ENCODE assay signal across 1 cellular context in the genomic region with DNA sequence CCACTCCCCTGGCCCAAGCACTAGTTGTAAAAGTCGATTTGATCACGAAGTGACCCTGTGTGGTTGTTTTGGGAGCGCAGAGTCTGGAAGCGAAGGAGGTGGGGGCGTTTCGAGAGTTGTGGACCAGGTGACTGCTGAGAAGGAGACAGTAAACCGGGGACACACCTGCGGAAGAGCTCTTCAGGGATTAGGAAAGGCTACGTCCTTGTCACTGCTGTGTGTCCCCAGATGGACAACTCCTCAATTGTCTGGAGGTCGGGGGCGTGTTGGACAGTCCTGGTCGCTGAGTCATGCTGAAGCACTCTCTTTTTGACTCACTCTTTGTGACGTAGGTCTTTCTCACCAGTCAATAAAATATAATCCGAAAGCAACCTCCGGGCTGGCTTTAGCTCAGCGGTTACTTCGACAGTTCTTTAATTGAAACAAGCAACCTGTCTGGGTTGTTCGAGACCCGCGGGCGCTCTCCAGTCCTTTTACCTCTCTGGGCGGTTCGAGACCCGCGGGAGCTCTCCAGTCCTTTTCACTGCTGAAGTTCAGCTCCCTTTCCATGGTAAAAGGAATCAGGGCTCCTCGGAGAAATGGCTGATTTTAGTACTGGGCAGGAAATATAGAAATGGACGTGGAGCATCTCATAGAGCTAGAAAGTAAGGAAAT.
A peak's percentile ranks its signal among the peaks of the same experiment; 100 is the strongest.
TF ChIP-seq lines count a peak whose summit lies in the region.

No MANE protein-coding gene starts in this region.

TF ChIP-seq in HepG2, 621 proteins besides CTCF, POLR2A, EP300 and RAD21 (continued from another document and continues in another):
- TF ChIP-seq ZHX2 (IDR thresholded peaks at IDR 0.05; ENCODE audit: low read depth), result no peak; the same call in 1 of the 2 replicates
- no peak for TF ChIP-seq ZHX2 (CRISPR knock-in tag; IDR thresholded peaks at IDR 0.05; ENCODE audit: borderline replicate concordance)
- TF ChIP-seq HOXA7 (CRISPR knock-in tag; IDR thresholded peaks at IDR 0.05), result no peak
- TF ChIP-seq SALL2 (CRISPR knock-in tag; IDR thresholded peaks at IDR 0.05), result peak; percentile 75; the same call in 1 of the 2 replicates
- TF ChIP-seq SMYD3 (CRISPR knock-in tag; IDR thresholded peaks at IDR 0.05), result no peak
- peak; percentile 48 for TF ChIP-seq PHF5A (CRISPR knock-in tag; IDR thresholded peaks at IDR 0.05; ENCODE audit: low read depth, unreplicated experiment)
- TF ChIP-seq ZNF740 (CRISPR knock-in tag; IDR thresholded peaks at IDR 0.05), result no peak
- TF ChIP-seq MEF2D (CRISPR knock-in tag; IDR thresholded peaks at IDR 0.05), result no peak
- no peak for TF ChIP-seq ZNF337 (CRISPR knock-in tag; IDR thresholded peaks at IDR 0.05; ENCODE audit: borderline replicate concordance, low read depth)
- TF ChIP-seq RBAK (CRISPR knock-in tag; IDR thresholded peaks at IDR 0.05), result no peak
- no peak for TF ChIP-seq PREB (CRISPR knock-in tag; IDR thresholded peaks at IDR 0.05)
- 0 out of 2 replicates have a peak, but pooled peaks have one; percentile 63 for TF ChIP-seq ZNF414 (CRISPR knock-in tag; IDR thresholded peaks at IDR 0.05)
- peak; percentile 81 for TF ChIP-seq NR2F2 (IDR thresholded peaks at IDR 0.05; ENCODE audit: borderline replicate concordance, low read depth)
- TF ChIP-seq ZBTB38 (CRISPR knock-in tag; IDR thresholded peaks at IDR 0.05), result no peak
- no peak; the same call in 1 of the 2 replicates for TF ChIP-seq NCOR1 (IDR thresholded peaks at IDR 0.05; ENCODE audit: borderline replicate concordance, low read length)
- TF ChIP-seq NCOA1 (CRISPR knock-in tag; IDR thresholded peaks at IDR 0.05), result no peak
- TF ChIP-seq TP53 (CRISPR knock-in tag; conservative IDR thresholded peaks at IDR 0.05), result 0 out of 2 replicates have a peak, but pooled peaks have one; percentile 49
- no peak for TF ChIP-seq ZNF142 (CRISPR knock-in tag; IDR thresholded peaks at IDR 0.05)
- TF ChIP-seq ZNF20 (CRISPR knock-in tag; IDR thresholded peaks at IDR 0.05), result no peak
- peak; percentile 81; the same call in 1 of the 2 replicates for TF ChIP-seq POGK (CRISPR knock-in tag; conservative IDR thresholded peaks at IDR 0.05)
- TF ChIP-seq, protein P1, sequence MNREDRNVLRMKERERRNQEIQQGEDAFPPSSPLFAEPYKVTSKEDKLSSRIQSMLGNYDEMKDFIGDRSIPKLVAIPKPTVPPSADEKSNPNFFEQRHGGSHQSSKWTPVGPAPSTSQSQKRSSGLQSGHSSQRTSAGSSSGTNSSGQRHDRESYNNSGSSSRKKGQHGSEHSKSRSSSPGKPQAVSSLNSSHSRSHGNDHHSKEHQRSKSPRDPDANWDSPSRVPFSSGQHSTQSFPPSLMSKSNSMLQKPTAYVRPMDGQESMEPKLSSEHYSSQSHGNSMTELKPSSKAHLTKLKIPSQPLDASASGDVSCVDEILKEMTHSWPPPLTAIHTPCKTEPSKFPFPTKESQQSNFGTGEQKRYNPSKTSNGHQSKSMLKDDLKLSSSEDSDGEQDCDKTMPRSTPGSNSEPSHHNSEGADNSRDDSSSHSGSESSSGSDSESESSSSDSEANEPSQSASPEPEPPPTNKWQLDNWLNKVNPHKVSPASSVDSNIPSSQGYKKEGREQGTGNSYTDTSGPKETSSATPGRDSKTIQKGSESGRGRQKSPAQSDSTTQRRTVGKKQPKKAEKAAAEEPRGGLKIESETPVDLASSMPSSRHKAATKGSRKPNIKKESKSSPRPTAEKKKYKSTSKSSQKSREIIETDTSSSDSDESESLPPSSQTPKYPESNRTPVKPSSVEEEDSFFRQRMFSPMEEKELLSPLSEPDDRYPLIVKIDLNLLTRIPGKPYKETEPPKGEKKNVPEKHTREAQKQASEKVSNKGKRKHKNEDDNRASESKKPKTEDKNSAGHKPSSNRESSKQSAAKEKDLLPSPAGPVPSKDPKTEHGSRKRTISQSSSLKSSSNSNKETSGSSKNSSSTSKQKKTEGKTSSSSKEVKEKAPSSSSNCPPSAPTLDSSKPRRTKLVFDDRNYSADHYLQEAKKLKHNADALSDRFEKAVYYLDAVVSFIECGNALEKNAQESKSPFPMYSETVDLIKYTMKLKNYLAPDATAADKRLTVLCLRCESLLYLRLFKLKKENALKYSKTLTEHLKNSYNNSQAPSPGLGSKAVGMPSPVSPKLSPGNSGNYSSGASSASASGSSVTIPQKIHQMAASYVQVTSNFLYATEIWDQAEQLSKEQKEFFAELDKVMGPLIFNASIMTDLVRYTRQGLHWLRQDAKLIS (CRISPR knock-in tag; IDR thresholded peaks at IDR 0.05), result 0 out of 2 replicates have a peak, but pooled peaks have one; percentile 42
- no peak; the same call in 1 of the 2 replicates for TF ChIP-seq KDM5A (IDR thresholded peaks at IDR 0.05; ENCODE audit: borderline replicate concordance, low read length)
